2 cellular contexts compared by ENCODE assay signal in genomic region chr16:17076818-17077498, GRCh38.
A peak's percentile ranks its signal among the peaks of the same experiment; 100 is the strongest.
TF ChIP-seq lines count a peak whose summit lies in the region.

No MANE protein-coding gene starts in this region.

TF ChIP-seq in K562, 482 proteins besides CTCF, POLR2A, EP300 and RAD21:
- TF ChIP-seq OTX1 (CRISPR knock-in tag; IDR thresholded peaks at IDR 0.05) (0 out of 2 replicates have a peak, but pooled peaks have one; percentile 37), RCOR1 (IDR thresholded peaks at IDR 0.05; ENCODE audit: borderline replicate concordance in 1 of 2, low read depth in 2 of 2, low read length in 2 of 2) (peak in 1 of 2 experiments; percentile 28; a peak in 1 of 4 replicates), TEAD2 (tag; IDR thresholded peaks at IDR 0.05) (no peak), ZBTB43 (CRISPR knock-in tag; IDR thresholded peaks at IDR 0.05) (no peak), BCOR (IDR thresholded peaks at IDR 0.05) (peak; percentile 69), ZNF609 (CRISPR knock-in tag; IDR thresholded peaks at IDR 0.05; ENCODE audit: borderline replicate concordance) (no peak), HEY1 (CRISPR knock-in tag; IDR thresholded peaks at IDR 0.05; ENCODE audit: borderline replicate concordance) (no peak), DACH1 (IDR thresholded peaks at IDR 0.05; ENCODE audit: partially characterized antibody) (no peak), RBM25 (IDR thresholded peaks at IDR 0.05; ENCODE audit: low read depth, low read length, severe bottlenecking) (peak; percentile 89), HBP1 (CRISPR knock-in tag; IDR thresholded peaks at IDR 0.05) (0 out of 2 replicates have a peak, but pooled peaks have one; percentile 75), ZBTB26 (CRISPR knock-in tag; IDR thresholded peaks at IDR 0.05) (peak; percentile 71; the same call in 1 of the 2 replicates), ETV1 (tag; conservative IDR thresholded peaks at IDR 0.05; ENCODE audit: low read depth) (no peak), ZNF239 (CRISPR knock-in tag; IDR thresholded peaks at IDR 0.05) (no peak), E2F4 (CRISPR knock-in tag; IDR thresholded peaks at IDR 0.05; ENCODE audit: low read depth) (no peak), ZNF12 (CRISPR knock-in tag; IDR thresholded peaks at IDR 0.05) (no peak), SAP30 (IDR thresholded peaks at IDR 0.05; ENCODE audit: borderline replicate concordance, insufficient read depth, low read depth, low read length, poor library complexity, severe bottlenecking) (no peak), SMARCA5 (IDR thresholded peaks at IDR 0.05) (no peak), NFE2L1 (tag; IDR thresholded peaks at IDR 0.05; ENCODE audit: borderline replicate concordance, low read depth) (no peak)

TF ChIP-seq in H1, 55 proteins besides CTCF, POLR2A, EP300 and RAD21:
- peak; percentile 83 for TF ChIP-seq KDM1A (IDR thresholded peaks at IDR 0.05; ENCODE audit: borderline replicate concordance, low read length)
- no peak for TF ChIP-seq GTF2F1 (IDR thresholded peaks at IDR 0.05; ENCODE audit: borderline replicate concordance, low read depth, low read length)
